ENCODE assay signal across 18 cellular contexts in genomic region chr6:170185175-170185970, GRCh38.
DNase-seq lines count a peak whose midpoint lies in the region; ATAC-seq and TF ChIP-seq lines count a peak whose summit lies in the region.
"Had no signal": no experiment of that assay in that cellular context is flagged by ENCODE, and none has a peak within 500 bp of the region (broad histone marks: within the 10 kb centered on the region; RNA-seq: fewer than 3 reads in every experiment).

No MANE protein-coding gene starts in this region.

- peaks cover 8% of the 10 kb centered on the region for H3K27me3 Mint-ChIP-seq in neural progenitor cell (ENCODE audit: insufficient read depth, low read depth)

- H3K27ac ChIP-seq in BLaER1 (no peak overlapping the region), neural progenitor cell (no peak overlapping the region), lower lobe of right lung (no peak overlapping the region), SJCRH30 (no peak overlapping the region)
- H3K27ac ChIP-seq: Peyer's patch had no signal

- TF ChIP-seq CTCF in neural progenitor cell (IDR thresholded peaks at IDR 0.05) (no peak), lower lobe of right lung (IDR thresholded peaks at IDR 0.05) (no peak)

- H3K4me2 ChIP-seq in BLaER1: peak overlapping the region; percentile 27
- no peak overlapping the region for H3K4me2 ChIP-seq in neural progenitor cell

- intact Hi-C loops in lower lobe of right lung (cut with DNase I): no loop called here

- H3K36me3 Mint-ChIP-seq in neural progenitor cell: no peaks in the 10 kb centered on the region

- H3K4me3 Mint-ChIP-seq in neural progenitor cell: no peak overlapping the region

- H2AFZ ChIP-seq in neural progenitor cell (replicated peaks): peak overlapping the region; percentile 42

- peaks cover 6% of the 10 kb centered on the region for H3K9me3 Mint-ChIP-seq in neural progenitor cell

- H3K4me1 Mint-ChIP-seq in neural progenitor cell: no peaks in the 10 kb centered on the region

- H3K79me2 ChIP-seq in neural progenitor cell (ENCODE audit: low read depth): no peaks in the 10 kb centered on the region

- H3K4me1 ChIP-seq in BLaER1 (peaks cover 13% of the 10 kb centered on the region), neural progenitor cell (peaks cover 5% of the 10 kb centered on the region), lower lobe of right lung (peaks cover 4% of the 10 kb centered on the region), SJCRH30 (no peaks in the 10 kb centered on the region)
- H3K4me1 ChIP-seq: BE2C, Peyer's patch had no signal

- no peak overlapping the region for H3K27ac Mint-ChIP-seq in neural progenitor cell

- H3K27me3 ChIP-seq in BLaER1: no peaks in the 10 kb centered on the region
- H3K27me3 ChIP-seq in neural progenitor cell: no peaks in the 10 kb centered on the region
- H3K27me3 ChIP-seq in lower lobe of right lung (ENCODE audit: low read depth): no peaks in the 10 kb centered on the region
- no peaks in the 10 kb centered on the region for H3K27me3 ChIP-seq in SJCRH30
- H3K27me3 ChIP-seq: BE2C, Peyer's patch had no signal

- no peak overlapping the region for H3K9ac ChIP-seq in BLaER1
- H3K9ac ChIP-seq in neural progenitor cell: no peak overlapping the region

- H3K4me3 ChIP-seq in BLaER1: no peak overlapping the region
- no peak overlapping the region for H3K4me3 ChIP-seq in neural progenitor cell
- H3K4me3 ChIP-seq in lower lobe of right lung: no peak overlapping the region
- H3K4me3 ChIP-seq in SJCRH30: no peak overlapping the region
- H3K4me3 ChIP-seq: Peyer's patch had no signal

- DNase-seq in Daoy (ENCODE audit: low read depth) (peak; percentile 3), globus pallidus (ENCODE audit: low spot score) (peak; percentile 76), neural progenitor cell (ENCODE audit: low spot score) (no peak), HuH-7.5 (ENCODE audit: low spot score) (no peak), lower lobe of right lung (no peak), SJCRH30 (no peak)
- DNase-seq: BE2C, DMS 273 treated with DMSO at 0.1 percent for 48 hours, EL, Karpas-422, MM.1S, NCI-H1105, NCI-H1694 treated with DMSO at 0.1 percent for 48 hours, NCI-H446 treated with DMSO at 0.1 percent for 48 hours, SHP77 treated with DMSO at 0.1 percent for 48 hours had no signal

- 0 out of 2 replicates have a peak, but pooled peaks cover 6% of the 10 kb centered on the region for H3K9me3 ChIP-seq in BLaER1
- no peaks in the 10 kb centered on the region for H3K9me3 ChIP-seq in neural progenitor cell (ENCODE audit: low read depth)
- H3K9me3 ChIP-seq in lower lobe of right lung: no peaks in the 10 kb centered on the region
- no peaks in the 10 kb centered on the region for H3K9me3 ChIP-seq in SJCRH30 (replicated peaks)
- H3K9me3 ChIP-seq: BE2C, Peyer's patch had no signal

- H3F3A ChIP-seq in neural progenitor cell (ENCODE audit: low read depth): no peaks in the 10 kb centered on the region

- no peaks in the 10 kb centered on the region for H3K36me3 ChIP-seq in BLaER1
- no peaks in the 10 kb centered on the region for H3K36me3 ChIP-seq in neural progenitor cell
- H3K36me3 ChIP-seq in lower lobe of right lung: no peaks in the 10 kb centered on the region
- H3K36me3 ChIP-seq in SJCRH30: no peaks in the 10 kb centered on the region
- H3K36me3 ChIP-seq: BE2C, Peyer's patch had no signal

- ATAC-seq in activated CD4-positive, CD25-positive, alpha-beta regulatory T cell treated with anti-CD3 and anti-CD28 coated beads, Interleukin-2, amount 50 U/mL, for 24 hours: no peak
- no peak for ATAC-seq in lower lobe of right lung

- H4K20me1 ChIP-seq in BLaER1: no peaks in the 10 kb centered on the region
- H4K20me1 ChIP-seq in neural progenitor cell (ENCODE audit: low read depth): no peaks in the 10 kb centered on the region

Comparison
In these comparisons a context has a peak if more than half of its experiments do, and no peak if none do; other contexts are left out.
1. DNase-seq: peak in Daoy (single experiment) and globus pallidus (single experiment); none in neural progenitor cell (single experiment), HuH-7.5 (single experiment), lower lobe of right lung (single experiment) and SJCRH30 (0 of 2).